Comparison of ENCODE assay signal across 1 cellular context in the genomic region with DNA sequence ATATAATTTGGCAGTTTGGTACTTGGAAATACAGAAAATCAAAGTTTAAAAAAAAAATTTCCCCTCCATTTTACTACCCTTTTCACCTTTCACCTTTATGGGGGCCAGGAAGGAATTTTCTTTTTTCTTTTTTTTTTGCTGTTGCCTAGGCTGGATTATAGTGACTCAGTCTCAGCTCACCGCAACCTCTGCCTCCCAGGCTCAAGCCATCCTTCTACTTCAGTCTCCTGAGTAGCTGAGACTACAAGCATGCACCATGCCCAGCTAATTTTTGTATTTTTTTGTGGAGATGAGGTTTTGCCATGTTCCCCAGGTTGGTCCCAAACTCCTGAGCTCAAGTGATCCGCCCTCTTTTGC.
TF ChIP-seq lines count a peak whose summit lies in the region.

No MANE protein-coding gene starts in this region.

TF ChIP-seq in GM23338, 12 proteins besides CTCF, POLR2A, EP300 and RAD21 (continued from another document):
- TF ChIP-seq, protein P1, sequence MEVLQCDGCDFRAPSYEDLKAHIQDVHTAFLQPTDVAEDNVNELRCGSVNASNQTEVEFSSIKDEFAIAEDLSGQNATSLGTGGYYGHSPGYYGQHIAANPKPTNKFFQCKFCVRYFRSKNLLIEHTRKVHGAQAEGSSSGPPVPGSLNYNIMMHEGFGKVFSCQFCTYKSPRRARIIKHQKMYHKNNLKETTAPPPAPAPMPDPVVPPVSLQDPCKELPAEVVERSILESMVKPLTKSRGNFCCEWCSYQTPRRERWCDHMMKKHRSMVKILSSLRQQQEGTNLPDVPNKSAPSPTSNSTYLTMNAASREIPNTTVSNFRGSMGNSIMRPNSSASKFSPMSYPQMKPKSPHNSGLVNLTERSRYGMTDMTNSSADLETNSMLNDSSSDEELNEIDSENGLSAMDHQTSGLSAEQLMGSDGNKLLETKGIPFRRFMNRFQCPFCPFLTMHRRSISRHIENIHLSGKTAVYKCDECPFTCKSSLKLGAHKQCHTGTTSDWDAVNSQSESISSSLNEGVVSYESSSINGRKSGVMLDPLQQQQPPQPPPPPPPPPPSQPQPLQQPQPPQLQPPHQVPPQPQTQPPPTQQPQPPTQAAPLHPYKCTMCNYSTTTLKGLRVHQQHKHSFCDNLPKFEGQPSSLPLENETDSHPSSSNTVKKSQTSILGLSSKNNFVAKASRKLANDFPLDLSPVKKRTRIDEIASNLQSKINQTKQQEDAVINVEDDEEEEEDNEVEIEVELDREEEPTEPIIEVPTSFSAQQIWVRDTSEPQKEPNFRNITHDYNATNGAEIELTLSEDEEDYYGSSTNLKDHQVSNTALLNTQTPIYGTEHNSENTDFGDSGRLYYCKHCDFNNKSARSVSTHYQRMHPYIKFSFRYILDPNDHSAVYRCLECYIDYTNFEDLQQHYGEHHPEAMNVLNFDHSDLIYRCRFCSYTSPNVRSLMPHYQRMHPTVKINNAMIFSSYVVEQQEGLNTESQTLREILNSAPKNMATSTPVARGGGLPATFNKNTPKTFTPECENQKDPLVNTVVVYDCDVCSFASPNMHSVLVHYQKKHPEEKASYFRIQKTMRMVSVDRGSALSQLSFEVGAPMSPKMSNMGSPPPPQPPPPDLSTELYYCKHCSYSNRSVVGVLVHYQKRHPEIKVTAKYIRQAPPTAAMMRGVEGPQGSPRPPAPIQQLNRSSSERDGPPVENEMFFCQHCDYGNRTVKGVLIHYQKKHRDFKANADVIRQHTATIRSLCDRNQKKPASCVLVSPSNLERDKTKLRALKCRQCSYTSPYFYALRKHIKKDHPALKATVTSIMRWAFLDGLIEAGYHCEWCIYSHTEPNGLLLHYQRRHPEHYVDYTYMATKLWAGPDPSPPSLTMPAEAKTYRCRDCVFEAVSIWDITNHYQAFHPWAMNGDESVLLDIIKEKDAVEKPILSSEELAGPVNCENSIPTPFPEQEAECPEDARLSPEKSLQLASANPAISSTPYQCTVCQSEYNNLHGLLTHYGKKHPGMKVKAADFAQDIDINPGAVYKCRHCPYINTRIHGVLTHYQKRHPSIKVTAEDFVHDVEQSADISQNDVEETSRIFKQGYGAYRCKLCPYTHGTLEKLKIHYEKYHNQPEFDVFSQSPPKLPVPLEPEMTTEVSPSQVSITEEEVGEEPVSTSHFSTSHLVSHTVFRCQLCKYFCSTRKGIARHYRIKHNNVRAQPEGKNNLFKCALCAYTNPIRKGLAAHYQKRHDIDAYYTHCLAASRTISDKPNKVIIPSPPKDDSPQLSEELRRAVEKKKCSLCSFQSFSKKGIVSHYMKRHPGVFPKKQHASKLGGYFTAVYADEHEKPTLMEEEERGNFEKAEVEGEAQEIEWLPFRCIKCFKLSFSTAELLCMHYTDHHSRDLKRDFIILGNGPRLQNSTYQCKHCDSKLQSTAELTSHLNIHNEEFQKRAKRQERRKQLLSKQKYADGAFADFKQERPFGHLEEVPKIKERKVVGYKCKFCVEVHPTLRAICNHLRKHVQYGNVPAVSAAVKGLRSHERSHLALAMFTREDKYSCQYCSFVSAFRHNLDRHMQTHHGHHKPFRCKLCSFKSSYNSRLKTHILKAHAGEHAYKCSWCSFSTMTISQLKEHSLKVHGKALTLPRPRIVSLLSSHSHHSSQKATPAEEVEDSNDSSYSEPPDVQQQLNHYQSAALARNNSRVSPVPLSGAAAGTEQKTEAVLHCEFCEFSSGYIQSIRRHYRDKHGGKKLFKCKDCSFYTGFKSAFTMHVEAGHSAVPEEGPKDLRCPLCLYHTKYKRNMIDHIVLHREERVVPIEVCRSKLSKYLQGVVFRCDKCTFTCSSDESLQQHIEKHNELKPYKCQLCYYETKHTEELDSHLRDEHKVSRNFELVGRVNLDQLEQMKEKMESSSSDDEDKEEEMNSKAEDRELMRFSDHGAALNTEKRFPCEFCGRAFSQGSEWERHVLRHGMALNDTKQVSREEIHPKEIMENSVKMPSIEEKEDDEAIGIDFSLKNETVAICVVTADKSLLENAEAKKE (CRISPR knock-in tag; IDR thresholded peaks at IDR 0.05) = no peak
- TF ChIP-seq EZH2 (IDR thresholded peaks at IDR 0.05; ENCODE audit: low read depth, unreplicated experiment) = no peak
- TF ChIP-seq STAT1 (IDR thresholded peaks at IDR 0.05; ENCODE audit: unreplicated experiment) = no peak
- TF ChIP-seq JUNB (IDR thresholded peaks at IDR 0.05; ENCODE audit: unreplicated experiment) = no peak
- TF ChIP-seq, protein P2, sequence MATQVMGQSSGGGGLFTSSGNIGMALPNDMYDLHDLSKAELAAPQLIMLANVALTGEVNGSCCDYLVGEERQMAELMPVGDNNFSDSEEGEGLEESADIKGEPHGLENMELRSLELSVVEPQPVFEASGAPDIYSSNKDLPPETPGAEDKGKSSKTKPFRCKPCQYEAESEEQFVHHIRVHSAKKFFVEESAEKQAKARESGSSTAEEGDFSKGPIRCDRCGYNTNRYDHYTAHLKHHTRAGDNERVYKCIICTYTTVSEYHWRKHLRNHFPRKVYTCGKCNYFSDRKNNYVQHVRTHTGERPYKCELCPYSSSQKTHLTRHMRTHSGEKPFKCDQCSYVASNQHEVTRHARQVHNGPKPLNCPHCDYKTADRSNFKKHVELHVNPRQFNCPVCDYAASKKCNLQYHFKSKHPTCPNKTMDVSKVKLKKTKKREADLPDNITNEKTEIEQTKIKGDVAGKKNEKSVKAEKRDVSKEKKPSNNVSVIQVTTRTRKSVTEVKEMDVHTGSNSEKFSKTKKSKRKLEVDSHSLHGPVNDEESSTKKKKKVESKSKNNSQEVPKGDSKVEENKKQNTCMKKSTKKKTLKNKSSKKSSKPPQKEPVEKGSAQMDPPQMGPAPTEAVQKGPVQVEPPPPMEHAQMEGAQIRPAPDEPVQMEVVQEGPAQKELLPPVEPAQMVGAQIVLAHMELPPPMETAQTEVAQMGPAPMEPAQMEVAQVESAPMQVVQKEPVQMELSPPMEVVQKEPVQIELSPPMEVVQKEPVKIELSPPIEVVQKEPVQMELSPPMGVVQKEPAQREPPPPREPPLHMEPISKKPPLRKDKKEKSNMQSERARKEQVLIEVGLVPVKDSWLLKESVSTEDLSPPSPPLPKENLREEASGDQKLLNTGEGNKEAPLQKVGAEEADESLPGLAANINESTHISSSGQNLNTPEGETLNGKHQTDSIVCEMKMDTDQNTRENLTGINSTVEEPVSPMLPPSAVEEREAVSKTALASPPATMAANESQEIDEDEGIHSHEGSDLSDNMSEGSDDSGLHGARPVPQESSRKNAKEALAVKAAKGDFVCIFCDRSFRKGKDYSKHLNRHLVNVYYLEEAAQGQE (IDR thresholded peaks at IDR 0.05; ENCODE audit: unreplicated experiment) = no peak
- no peak for TF ChIP-seq ZNF114 (CRISPR knock-in tag; IDR thresholded peaks at IDR 0.05)
- TF ChIP-seq NANOG (IDR thresholded peaks at IDR 0.05; ENCODE audit: borderline replicate concordance) = no peak
- TF ChIP-seq CREB1 (CRISPR knock-in tag; IDR thresholded peaks at IDR 0.05; ENCODE audit: low read depth) = no peak
- no peak for TF ChIP-seq ZNF331 (CRISPR knock-in tag; IDR thresholded peaks at IDR 0.05; ENCODE audit: low read depth)
